16 cellular contexts compared by ENCODE assay signal in genomic region chr7:45689797-45690761, GRCh38.
DNase-seq lines count a peak whose midpoint lies in the region; ATAC-seq and TF ChIP-seq lines count a peak whose summit lies in the region.
"Had no signal": no experiment of that assay in that cellular context is flagged by ENCODE, and none has a peak within 500 bp of the region (broad histone marks: within the 10 kb centered on the region; RNA-seq: fewer than 3 reads in every experiment).

No MANE protein-coding gene starts in this region.

- no peak overlapping the region for H3K27ac ChIP-seq in SK-N-SH (ENCODE audit: low read depth in 2 of 2, low read length in 1 of 2)
- no peak overlapping the region for H3K27ac ChIP-seq in mesenchymal stem cell (ENCODE audit: low read length, poor library complexity, severe bottlenecking)
- H3K27ac ChIP-seq: neutrophil, PC-9, tibial artery had no signal

- POLR2A ChIA-PET in SK-N-SH (lab: Yijun Ruan, JAX) = no interaction called here

- H3K4me2 ChIP-seq in SK-N-SH (no peak overlapping the region), mesenchymal stem cell (ENCODE audit: low read length, poor library complexity, severe bottlenecking) (no peak overlapping the region)
- H3K4me2 ChIP-seq: PC-9 had no signal

- no peaks in the 10 kb centered on the region for H3K79me1 ChIP-seq in mesenchymal stem cell (replicated peaks; ENCODE audit: low read length, poor library complexity, severe bottlenecking)

- peak overlapping the region in 1 of 2 experiments; percentile 79 for H3K4ac ChIP-seq in mesenchymal stem cell (ENCODE audit: low read depth in 1 of 2, low read length in 2 of 2)

- H3K36me3 Mint-ChIP-seq in chondrocyte (ENCODE audit: low read depth) = no peaks in the 10 kb centered on the region
- no peaks in the 10 kb centered on the region for H3K36me3 Mint-ChIP-seq in stimulated activated effector memory CD8-positive, alpha-beta T cell treated with anti-CD3 and anti-CD28 coated beads, Interleukin-12 subunit alpha, Interleukin-12 subunit beta, amount 100 ng/mL, for 72 hours
- H3K36me3 Mint-ChIP-seq: CD8-positive, alpha-beta T cell had no signal

- H3K9me3 Mint-ChIP-seq in chondrocyte (ENCODE audit: low read depth) = peaks cover 5% of the 10 kb centered on the region
- H3K9me3 Mint-ChIP-seq in stimulated activated effector memory CD8-positive, alpha-beta T cell treated with anti-CD3 and anti-CD28 coated beads, Interleukin-12 subunit alpha, Interleukin-12 subunit beta, amount 100 ng/mL, for 72 hours = no peaks in the 10 kb centered on the region
- H3K9me3 Mint-ChIP-seq: CD8-positive, alpha-beta T cell had no signal

- no peak overlapping the region for H2BK5ac ChIP-seq in mesenchymal stem cell (ENCODE audit: low read depth, low read length, poor library complexity, severe bottlenecking)

- H3K18ac ChIP-seq in mesenchymal stem cell (ENCODE audit: low read depth in 1 of 2, low read length in 2 of 2) = peak overlapping the region; percentile 34 to 95

- H3K14ac ChIP-seq in mesenchymal stem cell (ENCODE audit: low read length in 2 of 2) = no peak overlapping the region

- H4K20me1 ChIP-seq in SK-N-SH (ENCODE audit: insufficient read depth) = no peaks in the 10 kb centered on the region

- H3K4me3 ChIP-seq in SK-N-SH (ENCODE audit: low read depth in 2 of 2, low read length in 1 of 2) = no peak overlapping the region
- no peak overlapping the region for H3K4me3 ChIP-seq in mesenchymal stem cell (ENCODE audit: insufficient read depth in 1 of 2, low read depth in 1 of 2, low read length in 2 of 2)
- H3K4me3 ChIP-seq: adrenal gland, PC-9, tibial artery had no signal

- 0 out of 2 replicates have a peak, but pooled peaks cover 4% of the 10 kb centered on the region for H3K9me3 ChIP-seq in SK-N-SH
- H3K9me3 ChIP-seq in mesenchymal stem cell (ENCODE audit: control insufficient read depth, low read length) = peaks cover 4% of the 10 kb centered on the region
- H3K9me3 ChIP-seq: adrenal gland, neutrophil, tibial artery had no signal

- no peak for TF ChIP-seq CTCF in SK-N-SH (IDR thresholded peaks at IDR 0.05)
- no peak for TF ChIP-seq CTCF in chondrocyte (IDR thresholded peaks at IDR 0.05)

- H4K8ac ChIP-seq in mesenchymal stem cell (ENCODE audit: low read length) = peak overlapping the region; percentile 95

- H2AFZ ChIP-seq in SK-N-SH (ENCODE audit: low read depth) (0 out of 2 replicates have a peak overlapping the region, but pooled peaks have one; percentile 52), mesenchymal stem cell (ENCODE audit: low read depth, low read length) (peak overlapping the region; percentile 1)
- H2AFZ ChIP-seq: PC-9 had no signal

- no peaks in the 10 kb centered on the region for H3K27me3 ChIP-seq in SK-N-SH (ENCODE audit: insufficient read depth)
- H3K27me3 ChIP-seq in mesenchymal stem cell (ENCODE audit: control insufficient read depth in 1 of 2, insufficient read depth in 1 of 2, low read length in 2 of 2) = peaks cover 0 to 3% of the 10 kb centered on the region in 2 experiments
- H3K27me3 ChIP-seq: adrenal gland, neutrophil, tibial artery had no signal

- TF ChIP-seq RAD21 in SK-N-SH (IDR thresholded peaks at IDR 0.05; ENCODE audit: low read length) = no peak

- peaks cover 8% of the 10 kb centered on the region for H3K4me1 Mint-ChIP-seq in chondrocyte (ENCODE audit: low read depth)
- peaks cover 7% of the 10 kb centered on the region for H3K4me1 Mint-ChIP-seq in stimulated activated effector memory CD8-positive, alpha-beta T cell treated with anti-CD3 and anti-CD28 coated beads, Interleukin-12 subunit alpha, Interleukin-12 subunit beta, amount 100 ng/mL, for 72 hours

- no peak; the same call in 2 of the 3 replicates for ATAC-seq in SK-N-SH treated with all-trans-retinoic acid at 6 μM for 48 hours
- ATAC-seq in stimulated activated effector memory CD8-positive, alpha-beta T cell treated with anti-CD3 and anti-CD28 coated beads, Interleukin-12 subunit alpha, Interleukin-12 subunit beta, amount 100 ng/mL, for 72 hours = peak; percentile 11
- ATAC-seq: CD8-positive, alpha-beta T cell had no signal

- H3K9ac ChIP-seq in SK-N-SH = no peak overlapping the region
- no peak overlapping the region for H3K9ac ChIP-seq in mesenchymal stem cell (ENCODE audit: low read length)

- peak overlapping the region; percentile 53 for H3K27ac Mint-ChIP-seq in chondrocyte (ENCODE audit: unreplicated experiment)
- H3K27ac Mint-ChIP-seq in stimulated activated effector memory CD8-positive, alpha-beta T cell treated with anti-CD3 and anti-CD28 coated beads, Interleukin-12 subunit alpha, Interleukin-12 subunit beta, amount 100 ng/mL, for 72 hours = no peak overlapping the region
- H3K27ac Mint-ChIP-seq: CD8-positive, alpha-beta T cell had no signal

- no peak overlapping the region for H3K4me3 Mint-ChIP-seq in chondrocyte (ENCODE audit: unreplicated experiment)
- no peak overlapping the region for H3K4me3 Mint-ChIP-seq in stimulated activated effector memory CD8-positive, alpha-beta T cell treated with anti-CD3 and anti-CD28 coated beads, Interleukin-12 subunit alpha, Interleukin-12 subunit beta, amount 100 ng/mL, for 72 hours
- H3K4me3 Mint-ChIP-seq: CD8-positive, alpha-beta T cell had no signal

- TF ChIP-seq EP300 in SK-N-SH (IDR thresholded peaks at IDR 0.05; ENCODE audit: borderline replicate concordance in 1 of 2, low read depth in 1 of 2, low read length in 1 of 2) = no peak

- H3K4me1 ChIP-seq in SK-N-SH (ENCODE audit: control insufficient read depth in 1 of 2, insufficient read depth in 2 of 2, low read depth in 1 of 2, low read length in 1 of 2) = peaks cover 4 to 8% of the 10 kb centered on the region in 2 experiments; a peak in 3 of 4 replicates
- peaks cover 19% of the 10 kb centered on the region for H3K4me1 ChIP-seq in mesenchymal stem cell (ENCODE audit: control insufficient read depth, insufficient read depth, low read depth, low read length)
- H3K4me1 ChIP-seq: adrenal gland, tibial artery had no signal

- H2BK12ac ChIP-seq in mesenchymal stem cell (ENCODE audit: low read length in 2 of 2) = peak overlapping the region; percentile 23 to 44

- no peaks in the 10 kb centered on the region for H3K27me3 Mint-ChIP-seq in chondrocyte (ENCODE audit: low read depth)

- 77% methylated on average over 15 of the region's 15 CpGs for WGBS in SK-N-SH (ENCODE audit: low lambda C conversion rate)
- WGBS in mesenchymal stem cell = 84% methylated on average over 15 of the region's 15 CpGs

- H3K9me2 ChIP-seq in SK-N-SH = no peaks in the 10 kb centered on the region

- DNase-seq in SK-N-SH = no peak
- no peak for DNase-seq in chondrocyte (ENCODE audit: low spot score)
- no peak for DNase-seq in mesenchymal stem cell
- peak in 1 of 2 donors; percentile 45 for DNase-seq in stimulated activated effector memory CD8-positive, alpha-beta T cell treated with anti-CD3 and anti-CD28 coated beads, Interleukin-12 subunit alpha, Interleukin-12 subunit beta, amount 100 ng/mL, for 72 hours (ENCODE audit: low spot score in 2 of 2)
- no peak for DNase-seq in anterior cingulate cortex (lab: John Stamatoyannopoulos, UW)
- DNase-seq in Ammon's horn (ENCODE audit: low spot score) = no peak
- DNase-seq in AG08396 (ENCODE audit: low spot score) = no peak
- DNase-seq: activated CD4-positive, alpha-beta T cell treated with anti-CD3 and anti-CD28 coated beads, Interleukin-2, amount 50 U/mL, for 48 hours; DND-41; NCI-H748 treated with DMSO at 0.1 percent for 48 hours; PC-9 had no signal

- H4K91ac ChIP-seq in mesenchymal stem cell (ENCODE audit: low read length) = peak overlapping the region; percentile 93

- no peaks in the 10 kb centered on the region for H3F3A ChIP-seq in SK-N-SH (replicated peaks; ENCODE audit: insufficient read depth)

- no peak overlapping the region for H3K23ac ChIP-seq in mesenchymal stem cell (ENCODE audit: low read length in 2 of 2)

- H3K79me2 ChIP-seq in SK-N-SH (ENCODE audit: insufficient read depth) = no peaks in the 10 kb centered on the region

- no peak overlapping the region for H2BK15ac ChIP-seq in mesenchymal stem cell (ENCODE audit: low read depth, poor library complexity, severe bottlenecking)

- H3K36me3 ChIP-seq in SK-N-SH (replicated peaks in 1 of 2; ENCODE audit: control insufficient read depth in 1 of 2, insufficient read depth in 2 of 2, low read length in 1 of 2) = peaks cover 0 to 14% of the 10 kb centered on the region in 2 experiments
- H3K36me3 ChIP-seq in mesenchymal stem cell (ENCODE audit: control insufficient read depth in 1 of 2, insufficient read depth in 2 of 2, low read depth in 1 of 2, low read length in 2 of 2) = peaks cover 0 to 5% of the 10 kb centered on the region in 2 experiments
- H3K36me3 ChIP-seq: adrenal gland, neutrophil, tibial artery had no signal

- CTCF ChIA-PET in SK-N-SH (lab: Yijun Ruan, JAX) = no interaction called here

- peak overlapping the region; percentile 21 for H2BK120ac ChIP-seq in mesenchymal stem cell (ENCODE audit: low read depth, low read length)

- H2AK5ac ChIP-seq in mesenchymal stem cell (ENCODE audit: low read length, severe bottlenecking) = peak overlapping the region; percentile 49

TF ChIP-seq in SK-N-SH, 30 proteins besides CTCF, POLR2A, EP300 and RAD21:
- TF ChIP-seq RXRA (IDR thresholded peaks at IDR 0.05; ENCODE audit: borderline replicate concordance, low read depth) = no peak
- TF ChIP-seq EZH2phosphoT487 (IDR thresholded peaks at IDR 0.05; ENCODE audit: borderline replicate concordance, low read depth) = no peak
- TF ChIP-seq GATA2 (CRISPR knock-in tag; IDR thresholded peaks at IDR 0.05) = no peak
- TF ChIP-seq NRF1 (IDR thresholded peaks at IDR 0.05; ENCODE audit: low read depth, low read length) = no peak
- no peak for TF ChIP-seq RFX5 (IDR thresholded peaks at IDR 0.05; ENCODE audit: low read length)
- no peak for TF ChIP-seq SIN3A (IDR thresholded peaks at IDR 0.05; ENCODE audit: borderline replicate concordance, low read depth, low read length)
- no peak for TF ChIP-seq SMC3 (IDR thresholded peaks at IDR 0.05; ENCODE audit: low read depth, low read length)
- no peak for TF ChIP-seq MXI1 (IDR thresholded peaks at IDR 0.05; ENCODE audit: low read depth, low read length)

TF ChIP-seq in SK-N-SH treated with all-trans-retinoic acid at 6 μM for 48 hours, 23 proteins besides CTCF, POLR2A, EP300 and RAD21 (continues in another document):
- TF ChIP-seq GLIS3 (CRISPR knock-in tag; IDR thresholded peaks at IDR 0.05) (no peak), TOX (CRISPR knock-in tag; IDR thresholded peaks at IDR 0.05; ENCODE audit: borderline replicate concordance) (no peak), ZNF565 (CRISPR knock-in tag; conservative IDR thresholded peaks at IDR 0.05; ENCODE audit: low read depth) (no peak), ISL1 (CRISPR knock-in tag; IDR thresholded peaks at IDR 0.05) (no peak), ESRRG (CRISPR knock-in tag; IDR thresholded peaks at IDR 0.05) (no peak), ZFP3 (CRISPR knock-in tag; IDR thresholded peaks at IDR 0.05) (no peak), ZC3H10 (CRISPR knock-in tag; IDR thresholded peaks at IDR 0.05) (no peak), ARNTL (CRISPR knock-in tag; IDR thresholded peaks at IDR 0.05; ENCODE audit: borderline replicate concordance, low read depth) (no peak), RARB (CRISPR knock-in tag; IDR thresholded peaks at IDR 0.05) (no peak), PPARA (CRISPR knock-in tag; IDR thresholded peaks at IDR 0.05; ENCODE audit: borderline replicate concordance) (no peak), SNAI2 (CRISPR knock-in tag; IDR thresholded peaks at IDR 0.05) (no peak)
